Comparison of ENCODE assay signal across 8 cellular contexts in genomic region chr3:16378920-16379319, GRCh38.
A peak's percentile ranks its signal among the peaks of the same experiment; 100 is the strongest.
DNase-seq lines count a peak whose midpoint lies in the region; ATAC-seq lines count a peak whose summit lies in the region.

No MANE protein-coding gene starts in this region.

- no peak overlapping the region for H4K8ac ChIP-seq in mesendoderm (ENCODE audit: low read depth, low read length)

- no peak overlapping the region; a peak in 1 of 22 replicates for H3K27ac ChIP-seq in BLaER1 treated with 17β-estradiol and CSF1 and Interleukin-3, amounts not matched to agents 10 nM and 100 nM
- H3K27ac ChIP-seq in mesendoderm (ENCODE audit: low read depth, low read length), result no peak overlapping the region

- peaks cover 43 to 82% (median 67%) of the 10 kb centered on the region in 11 experiments; a peak in 21 of 22 replicates for H3K36me3 ChIP-seq in BLaER1 treated with 17β-estradiol and CSF1 and Interleukin-3, amounts not matched to agents 10 nM and 100 nM
- H3K36me3 ChIP-seq in adipocyte (ENCODE audit: control insufficient read depth, insufficient read depth, low read length, severe bottlenecking) (peaks cover 30% of the 10 kb centered on the region), mesendoderm (ENCODE audit: control insufficient read depth, insufficient read depth, low read length) (no peaks in the 10 kb centered on the region)

- no peak overlapping the region for H2BK5ac ChIP-seq in mesendoderm (ENCODE audit: low read length)

- no peak overlapping the region for H3K18ac ChIP-seq in mesendoderm (ENCODE audit: low read length)

- peaks cover 21 to 48% (median 40%) of the 10 kb centered on the region in 11 experiments; a peak in 21 of 22 replicates for H3K9me3 ChIP-seq in BLaER1 treated with 17β-estradiol and CSF1 and Interleukin-3, amounts not matched to agents 10 nM and 100 nM (replicated peaks in 1 of 11)
- H3K9me3 ChIP-seq in adipocyte (ENCODE audit: control insufficient read depth, low read length), result peaks cover 3% of the 10 kb centered on the region

- peak; percentile 35 for ATAC-seq in GM19043 (IDR thresholded peaks at IDR 0.05; ENCODE audit: low read depth, unreplicated experiment)
- ATAC-seq in HG03066 (IDR thresholded peaks at IDR 0.05; ENCODE audit: low read depth, unreplicated experiment), result peak; percentile 50

- no peak overlapping the region for H3K4ac ChIP-seq in mesendoderm (ENCODE audit: low read depth, low read length)

- peaks cover 54 to 77% (median 69%) of the 10 kb centered on the region in 10 experiments for H3K4me1 ChIP-seq in BLaER1 treated with 17β-estradiol and CSF1 and Interleukin-3, amounts not matched to agents 10 nM and 100 nM
- H3K4me1 ChIP-seq in adipocyte (ENCODE audit: control insufficient read depth, insufficient read depth, low read length) (no peaks in the 10 kb centered on the region), mesendoderm (ENCODE audit: control insufficient read depth, low read depth, low read length) (peaks cover 5% of the 10 kb centered on the region)

- no peaks in the 10 kb centered on the region for H3K79me2 ChIP-seq in mesendoderm (ENCODE audit: control insufficient read depth, insufficient read depth, low read length)

- H3K4me2 ChIP-seq in BLaER1 treated with 17β-estradiol and CSF1 and Interleukin-3, amounts not matched to agents 10 nM and 100 nM, result peak overlapping the region; percentile 81 to 94 (median 88); a peak in 21 of 22 replicates
- no peak overlapping the region for H3K4me2 ChIP-seq in mesendoderm (ENCODE audit: low read length)

- no CpG with 5 or more reads among the region's 3 CpGs for WGBS in mesendoderm (ENCODE audit: extremely low coverage, insufficient coverage, low lambda C conversion rate)

- H3K56ac ChIP-seq in mesendoderm (ENCODE audit: low read length), result no peak overlapping the region

- H3K79me1 ChIP-seq in mesendoderm (ENCODE audit: low read length), result no peaks in the 10 kb centered on the region

- no peak overlapping the region for H2BK15ac ChIP-seq in mesendoderm (replicated peaks; ENCODE audit: low read depth)

- H2BK120ac ChIP-seq in mesendoderm (ENCODE audit: low read depth, low read length), result no peak overlapping the region

- no peak overlapping the region for H4K5ac ChIP-seq in mesendoderm (ENCODE audit: low read length)

- no peak overlapping the region for H3K23ac ChIP-seq in mesendoderm (ENCODE audit: low read length)

- H4K20me1 ChIP-seq in BLaER1 treated with 17β-estradiol and CSF1 and Interleukin-3, amounts not matched to agents 10 nM and 100 nM, result peaks cover 6 to 60% (median 27%) of the 10 kb centered on the region in 11 experiments; a peak in 17 of 22 replicates

- H3K4me3 ChIP-seq in BLaER1 treated with 17β-estradiol and CSF1 and Interleukin-3, amounts not matched to agents 10 nM and 100 nM, result peak overlapping the region in 2 of 10 experiments; percentile 8 to 26; a peak in 3 of 20 replicates
- H3K4me3 ChIP-seq in adipocyte (ENCODE audit: low read length), result no peak overlapping the region
- H3K4me3 ChIP-seq in mesendoderm (ENCODE audit: low read length), result no peak overlapping the region

- H2AK5ac ChIP-seq in mesendoderm (ENCODE audit: low read length), result no peak overlapping the region

- H3K9ac ChIP-seq in BLaER1 treated with 17β-estradiol and CSF1 and Interleukin-3, amounts not matched to agents 10 nM and 100 nM, result no peak overlapping the region
- H3K9ac ChIP-seq in adipocyte (ENCODE audit: low read length), result no peak overlapping the region
- no peak overlapping the region for H3K9ac ChIP-seq in mesendoderm (ENCODE audit: low read length)

- DNase-seq in adipocyte (ENCODE audit: low read depth) (peak; percentile 38), mesendoderm (no peak), Kasumi-1 (lab: John Stamatoyannopoulos, UW) (no peak), NCI-H510A (lab: John Stamatoyannopoulos, UW) (no peak)
- no peak for DNase-seq in effector CD4-positive, alpha-beta T cell

- no peaks in the 10 kb centered on the region for H3K27me3 ChIP-seq in BLaER1 treated with 17β-estradiol and CSF1 and Interleukin-3, amounts not matched to agents 10 nM and 100 nM
- no peaks in the 10 kb centered on the region for H3K27me3 ChIP-seq in adipocyte (replicated peaks; ENCODE audit: control insufficient read depth, insufficient read depth, low read length)
- H3K27me3 ChIP-seq in mesendoderm (ENCODE audit: insufficient read depth, low read length, poor library complexity), result no peaks in the 10 kb centered on the region
